Comparison of ENCODE assay signal across 15 cellular contexts in the genomic region with DNA sequence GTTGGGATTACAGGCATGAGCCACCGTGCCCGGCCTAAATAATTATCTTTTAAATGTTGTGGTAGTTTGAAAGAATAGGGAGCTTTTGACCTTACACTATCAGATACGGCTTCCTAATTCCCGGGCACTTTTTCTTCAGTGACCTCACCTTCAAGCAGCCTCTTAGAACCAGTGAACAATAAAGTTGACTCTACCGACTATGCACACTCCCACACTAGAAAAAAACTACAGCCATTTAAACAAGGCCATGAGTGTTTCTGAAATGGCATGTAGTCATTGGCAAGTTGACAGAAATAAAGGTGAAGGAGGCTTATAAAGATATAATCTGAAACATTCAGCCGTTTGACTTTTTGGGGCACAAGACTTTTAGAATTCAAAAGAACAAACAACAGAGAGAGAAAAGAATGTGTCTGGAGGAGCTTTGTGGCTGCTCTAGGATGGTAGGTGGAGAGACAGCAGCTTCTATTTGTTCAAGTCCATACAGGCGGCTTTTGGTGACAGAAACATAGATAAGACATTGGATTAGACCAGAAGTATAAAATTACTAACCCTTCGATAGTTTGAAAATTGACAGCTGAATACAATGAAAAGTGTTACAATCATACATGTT.
A peak's percentile ranks its signal among the peaks of the same experiment; 100 is the strongest.
DNase-seq lines count a peak whose midpoint lies in the region; ATAC-seq and TF ChIP-seq lines count a peak whose summit lies in the region.
"Had no signal": no experiment of that assay in that cellular context is flagged by ENCODE, and none has a peak within 500 bp of the region (broad histone marks: within the 10 kb centered on the region; RNA-seq: fewer than 3 reads in every experiment).

No MANE protein-coding gene starts in this region.

- no peak for ATAC-seq in natural killer cell
- ATAC-seq: activated CD4-positive, CD25-positive, alpha-beta regulatory T cell treated with anti-CD3 and anti-CD28 coated beads, Interleukin-2, amount 50 U/mL, for 24 hours; psoas muscle; T-helper 17 cell had no signal

- H3K4me3 Mint-ChIP-seq in natural killer cell: no peak overlapping the region
- H3K4me3 Mint-ChIP-seq: T-helper 17 cell had no signal

- H3K9me3 ChIP-seq in SJSA1 (replicated peaks): no peaks in the 10 kb centered on the region
- H3K9me3 ChIP-seq: MG63, psoas muscle had no signal

- TF ChIP-seq CTCF in retinal pigment epithelial cell (conservative IDR thresholded peaks at IDR 0.05; ENCODE audit: low read depth, low read length) (no peak), dorsolateral prefrontal cortex (IDR thresholded peaks at IDR 0.05 in 54 of 56, conservative IDR thresholded peaks at IDR 0.05 in 2 of 56; ENCODE audit: low read depth in 1 of 56, partially characterized antibody in 56 of 56) (no peak), natural killer cell (IDR thresholded peaks at IDR 0.05) (no peak)

- H3K27ac ChIP-seq in SJSA1 (peak overlapping the region; percentile 13; the same call in 1 of the 2 replicates), epithelial cell of prostate (peak overlapping the region; percentile 25), dorsolateral prefrontal cortex (no peak overlapping the region), substantia nigra (ENCODE audit: low read depth, low read length, poor library complexity, severe bottlenecking) (no peak overlapping the region)
- H3K27ac ChIP-seq: psoas muscle had no signal

- no peak overlapping the region for H3K27ac Mint-ChIP-seq in natural killer cell
- H3K27ac Mint-ChIP-seq: T-helper 17 cell had no signal

- peak; percentile 18 for DNase-seq in EH (ENCODE audit: low read depth)
- peak in 1 of 2 experiments; percentile 58 for DNase-seq in SJSA1 (ENCODE audit: low read depth in 1 of 2, low spot score in 2 of 2)
- no peak for DNase-seq in epithelial cell of prostate (ENCODE audit: low read depth, low spot score)
- peak; percentile 74 for DNase-seq in retinal pigment epithelial cell (ENCODE audit: low read depth)
- no peak for DNase-seq in stimulated activated CD4-positive, alpha-beta T cell treated with anti-CD3 and anti-CD28 coated beads, Interleukin-15, amount 100 ng/mL, for 24 hours
- no peak for DNase-seq in dorsolateral prefrontal cortex
- no peak for DNase-seq in natural killer cell
- DNase-seq in substantia nigra (lab: John Stamatoyannopoulos, UW): no peak
- DNase-seq: glutamatergic neuron, MG63, NCI-H2029 treated with DMSO at 0.1 percent for 48 hours, NCI-H82, psoas muscle, T-helper 17 cell had no signal

- H3K4me1 ChIP-seq in SJSA1 (replicated peaks): peaks cover 22% of the 10 kb centered on the region

- H3K36me3 ChIP-seq in SJSA1: no peaks in the 10 kb centered on the region
- H3K36me3 ChIP-seq: MG63 had no signal

- no peaks in the 10 kb centered on the region for H3K27me3 Mint-ChIP-seq in natural killer cell (ENCODE audit: low read depth in 2 of 2)

- no peaks in the 10 kb centered on the region for H3K36me3 Mint-ChIP-seq in natural killer cell

- H3K9me3 Mint-ChIP-seq in natural killer cell: no peaks in the 10 kb centered on the region

- H3K4me1 Mint-ChIP-seq in natural killer cell: no peaks in the 10 kb centered on the region
- H3K4me1 Mint-ChIP-seq: T-helper 17 cell had no signal

- no peak overlapping the region for H3K4me3 ChIP-seq in SJSA1
- H3K4me3 ChIP-seq in retinal pigment epithelial cell (ENCODE audit: low read length): no peak overlapping the region
- H3K4me3 ChIP-seq in dorsolateral prefrontal cortex: no peak overlapping the region
- H3K4me3 ChIP-seq: MG63, psoas muscle had no signal

- intact Hi-C loops in dorsolateral prefrontal cortex (cut with DNase I) (no loop called here), natural killer cell (cut with micrococcal nuclease) (no loop called here)

- H3K27me3 ChIP-seq in SJSA1 (replicated peaks) (no peaks in the 10 kb centered on the region), dorsolateral prefrontal cortex (no peaks in the 10 kb centered on the region)
- H3K27me3 ChIP-seq: MG63 had no signal

Comparison
In these comparisons a context has a peak if more than half of its experiments do, and no peak if none do; other contexts are left out.
1. DNase-seq: peak in EH (single experiment) and retinal pigment epithelial cell (single experiment); none in epithelial cell of prostate (single experiment), stimulated activated CD4-positive, alpha-beta T cell treated with anti-CD3 and anti-CD28 coated beads, Interleukin-15, amount 100 ng/mL, for 24 hours (single experiment), dorsolateral prefrontal cortex (0 of 10), natural killer cell (single experiment) and substantia nigra (0 of 49).
2. H3K27ac ChIP-seq: peak in SJSA1 (single experiment) and epithelial cell of prostate (single experiment); none in dorsolateral prefrontal cortex (0 of 59) and substantia nigra (single experiment).